ENCODE assay signal across 9 cellular contexts in the genomic region with DNA sequence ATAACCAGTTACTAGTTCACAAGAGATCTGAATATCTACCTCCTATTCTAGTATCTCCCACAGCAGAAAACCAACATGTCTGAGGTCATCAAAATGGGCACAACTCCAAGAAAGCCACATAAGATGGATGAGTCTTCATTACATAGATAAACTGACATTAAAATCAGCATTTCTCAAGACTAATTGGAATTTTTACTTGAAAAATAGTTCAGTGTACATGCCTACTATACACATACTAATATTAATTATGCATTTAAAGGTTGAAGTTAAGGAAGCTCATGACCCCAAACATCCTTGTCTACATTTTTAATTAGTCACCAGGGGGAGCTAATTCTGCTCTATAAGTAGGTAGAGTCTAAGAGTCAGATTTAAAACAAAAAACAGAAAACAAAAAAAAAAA. TPM values are rescaled to one million over a fixed set of nuclear protein-coding genes. Genes with fewer than 3 reads are reported as not detected.
DNase-seq lines count a peak whose midpoint lies in the region; ATAC-seq and TF ChIP-seq lines count a peak whose summit lies in the region.
"Had no signal": no experiment of that assay in that cellular context is flagged by ENCODE, and none has a peak within 500 bp of the region (broad histone marks: within the 10 kb centered on the region; RNA-seq: fewer than 3 reads in every experiment).

No MANE protein-coding gene starts in this region.

- no peaks in the 10 kb centered on the region for H3K36me3 Mint-ChIP-seq in naive B cell
- no peaks in the 10 kb centered on the region for H3K36me3 Mint-ChIP-seq in stimulated activated naive B cell treated with anti-CD40 and anti-IgM and Interleukin-4, amounts not matched to agents 10 μg/mL and 1 μg/mL and 100 μg/mL, for 72 hours

- ATAC-seq in naive B cell (ENCODE audit: low read depth in 2 of 2) = no peak
- ATAC-seq in stimulated activated naive B cell treated with anti-CD40 and anti-IgM and Interleukin-4, amounts not matched to agents 10 μg/mL and 1 μg/mL and 100 μg/mL, for 72 hours (replicated peaks) = no peak
- no peak for ATAC-seq in GM21576 (IDR thresholded peaks at IDR 0.05; ENCODE audit: unreplicated experiment)
- ATAC-seq in HG03108 (IDR thresholded peaks at IDR 0.05; ENCODE audit: unreplicated experiment) = no peak

- H3K27ac Mint-ChIP-seq in naive B cell = no peak overlapping the region
- H3K27ac Mint-ChIP-seq in stimulated activated naive B cell treated with anti-CD40 and anti-IgM and Interleukin-4, amounts not matched to agents 10 μg/mL and 1 μg/mL and 100 μg/mL, for 72 hours = no peak overlapping the region

- H3K9me3 Mint-ChIP-seq in naive B cell = no peaks in the 10 kb centered on the region
- H3K9me3 Mint-ChIP-seq in stimulated activated naive B cell treated with anti-CD40 and anti-IgM and Interleukin-4, amounts not matched to agents 10 μg/mL and 1 μg/mL and 100 μg/mL, for 72 hours = no peaks in the 10 kb centered on the region

- TF ChIP-seq CTCF in astrocyte of the cerebellum (IDR thresholded peaks at IDR 0.05; ENCODE audit: low read depth, low read length, missing control alignments) = no peak

- in situ Hi-C loops in G401 (cut with HindIII; ENCODE audit: low sequenced_read_pairs) = no loop called here
- in situ Hi-C loops in astrocyte of the cerebellum (cut with HindIII; ENCODE audit: low sequenced_read_pairs) = no loop called here

- DNase-seq in G401 (ENCODE audit: low spot score) (peak; percentile 54), M059J (ENCODE audit: low read depth) (peak; percentile 89), astrocyte of the cerebellum (ENCODE audit: low read depth) (peak; percentile 55), naive B cell (peak; percentile 2), T1000 (lab: John Stamatoyannopoulos, UW) (no peak)
- DNase-seq in stimulated activated naive B cell treated with anti-CD40 and anti-IgM and Interleukin-4, amounts not matched to agents 10 μg/mL and 1 μg/mL and 100 μg/mL, for 72 hours = no peak

- H3K4me3 Mint-ChIP-seq in naive B cell = no peak overlapping the region
- no peak overlapping the region for H3K4me3 Mint-ChIP-seq in stimulated activated naive B cell treated with anti-CD40 and anti-IgM and Interleukin-4, amounts not matched to agents 10 μg/mL and 1 μg/mL and 100 μg/mL, for 72 hours

- H3K4me1 Mint-ChIP-seq in naive B cell = no peaks in the 10 kb centered on the region
- H3K4me1 Mint-ChIP-seq in stimulated activated naive B cell treated with anti-CD40 and anti-IgM and Interleukin-4, amounts not matched to agents 10 μg/mL and 1 μg/mL and 100 μg/mL, for 72 hours = no peaks in the 10 kb centered on the region

- no peak overlapping the region for H3K4me3 ChIP-seq in astrocyte of the cerebellum (ENCODE audit: low read depth, low read length)
- H3K4me3 ChIP-seq: SK-N-MC had no signal

- no peaks in the 10 kb centered on the region for H3K27me3 Mint-ChIP-seq in naive B cell
- peaks cover 0 to 4% of the 10 kb centered on the region in 2 donors for H3K27me3 Mint-ChIP-seq in stimulated activated naive B cell treated with anti-CD40 and anti-IgM and Interleukin-4, amounts not matched to agents 10 μg/mL and 1 μg/mL and 100 μg/mL, for 72 hours

RNA-seq across cellular contexts. Expression of a gene that starts 41.9 kb away (rescaled TPM):
- 29.4 and 87.6 TPM in 2 replicates for total RNA-seq in G401 (2014; rRNA removed; shearing (Covaris generic))
- total RNA-seq in M059J (2014; rRNA removed; shearing (Covaris generic)) = 8.3 and 20.4 TPM in 2 replicates
- under 1 TPM in 3 of 6 donors, not detected in 3; 0.07 to 0.24 (median 0.11) TPM for polyA plus RNA-seq in naive B cell (ENCODE audit: low read depth in 6 of 6)

Comparison
In these comparisons a context has a peak if more than half of its experiments do, and no peak if none do; other contexts are left out.
1. DNase-seq: peak in G401 (single experiment), M059J (single experiment), astrocyte of the cerebellum (single experiment) and naive B cell (single experiment); none in stimulated activated naive B cell treated with anti-CD40 and anti-IgM and Interleukin-4, amounts not matched to agents 10 μg/mL and 1 μg/mL and 100 μg/mL, for 72 hours (single experiment) and T1000 (single experiment).